Comparison of ENCODE assay signal across 13 cellular contexts in the genomic region with DNA sequence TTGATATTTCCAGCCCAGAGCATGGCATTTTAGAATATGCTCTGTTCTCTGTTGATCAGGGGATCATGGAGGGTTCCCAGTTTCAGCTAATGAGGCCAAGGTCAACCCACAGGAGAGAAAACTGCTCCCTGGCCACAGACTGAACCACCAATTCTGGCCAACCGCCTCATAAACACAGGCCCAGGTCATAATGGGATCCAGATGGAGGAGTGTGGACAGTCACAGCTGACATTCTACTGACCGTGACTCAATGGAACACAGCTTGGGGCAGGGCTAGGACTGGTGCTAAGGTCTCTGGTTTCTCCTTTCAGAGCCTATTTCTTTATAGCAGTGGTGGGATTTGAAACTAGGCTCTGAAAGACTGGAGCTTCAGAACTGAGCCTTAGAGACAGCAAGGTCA.
DNase-seq lines count a peak whose midpoint lies in the region; ATAC-seq and TF ChIP-seq lines count a peak whose summit lies in the region.
"Had no signal": no experiment of that assay in that cellular context is flagged by ENCODE, and none has a peak within 500 bp of the region (broad histone marks: within the 10 kb centered on the region; RNA-seq: fewer than 3 reads in every experiment).

No MANE protein-coding gene starts in this region.

- H3K4me1 Mint-ChIP-seq in stimulated activated effector memory CD8-positive, alpha-beta T cell treated with anti-CD3 and anti-CD28 coated beads, Interleukin-12 subunit alpha, Interleukin-12 subunit beta, amount 100 ng/mL, for 72 hours: peaks cover 14% of the 10 kb centered on the region

- H3K4me3 ChIP-seq in adrenal gland (no peak overlapping the region), heart left ventricle (no peak overlapping the region), PC-3 (ENCODE audit: low read length) (no peak overlapping the region)

- H3K27me3 ChIP-seq in adrenal gland (no peaks in the 10 kb centered on the region), heart left ventricle (no peaks in the 10 kb centered on the region), PC-3 (ENCODE audit: low read length) (no peaks in the 10 kb centered on the region)

- POLR2A ChIA-PET in PC-3 (lab: Charles Lee; ENCODE audit: unreplicated experiment): interaction anchor here (0.6 kb wide), 1 partner anchor 255 kb away, joined by 3 read pairs; no protein-coding TSS in a partner anchor

- no peak overlapping the region for H3K9ac ChIP-seq in PC-3 (ENCODE audit: low read length)

- H3K4me2 ChIP-seq in PC-3 (ENCODE audit: low read length): no peak overlapping the region

- no peak overlapping the region for H2AFZ ChIP-seq in PC-3 (ENCODE audit: low read length)

- CTCF ChIA-PET in PC-3 (lab: Charles Lee): no interaction called here

- no peak for TF ChIP-seq CTCF in adrenal gland (IDR thresholded peaks at IDR 0.05)
- TF ChIP-seq CTCF in heart left ventricle (IDR thresholded peaks at IDR 0.05): no peak
- TF ChIP-seq CTCF in PC-3 (conservative IDR thresholded peaks at IDR 0.05; ENCODE audit: low read depth, low read length): no peak

- peak in 3 of 4 donors; percentile 16 to 59 (median 26) for ATAC-seq in heart left ventricle
- no peak for ATAC-seq in stimulated activated effector memory CD8-positive, alpha-beta T cell treated with anti-CD3 and anti-CD28 coated beads, Interleukin-12 subunit alpha, Interleukin-12 subunit beta, amount 100 ng/mL, for 72 hours
- ATAC-seq in GM21825 (IDR thresholded peaks at IDR 0.05; ENCODE audit: unreplicated experiment): no peak
- no peak for ATAC-seq in PC-3
- ATAC-seq: activated CD4-positive, CD25-positive, alpha-beta regulatory T cell treated with anti-CD3 and anti-CD28 coated beads, Interleukin-2, amount 50 U/mL, for 24 hours; effector memory CD8-positive, alpha-beta T cell had no signal

- H3K9me2 ChIP-seq in PC-3 (replicated peaks; ENCODE audit: low read length): no peaks in the 10 kb centered on the region

- 33 to 55% (median 44%) methylated on average over 2 of the region's 2 CpGs for WGBS in adrenal gland, 4 donors
- WGBS in heart left ventricle, 4 donors: 64 to 75% (median 69%) methylated on average over 2 of the region's 2 CpGs

- H3K27ac ChIP-seq in adrenal gland: peak overlapping the region in 3 of 5 donors; percentile 9 to 30 (median 26)
- peak overlapping the region in 1 of 12 donors; percentile 34 for H3K27ac ChIP-seq in heart left ventricle
- H3K27ac ChIP-seq in PC-3 (ENCODE audit: low read length): no peak overlapping the region

- peak overlapping the region; percentile 6 for H3K27ac Mint-ChIP-seq in stimulated activated effector memory CD8-positive, alpha-beta T cell treated with anti-CD3 and anti-CD28 coated beads, Interleukin-12 subunit alpha, Interleukin-12 subunit beta, amount 100 ng/mL, for 72 hours

- no peaks in the 10 kb centered on the region for H3F3A ChIP-seq in PC-3 (ENCODE audit: low read length, unreplicated experiment)

- H3K36me3 ChIP-seq in adrenal gland (replicated peaks in 1 of 2) (peaks cover 0 to 2% of the 10 kb centered on the region in 2 donors), heart left ventricle (peaks cover 0 to 61% (median 19%) of the 10 kb centered on the region in 9 donors), PC-3 (ENCODE audit: low read depth, low read length) (peaks cover 44% of the 10 kb centered on the region)

- H3K9me3 Mint-ChIP-seq in stimulated activated effector memory CD8-positive, alpha-beta T cell treated with anti-CD3 and anti-CD28 coated beads, Interleukin-12 subunit alpha, Interleukin-12 subunit beta, amount 100 ng/mL, for 72 hours: no peaks in the 10 kb centered on the region
- H3K9me3 Mint-ChIP-seq: effector memory CD8-positive, alpha-beta T cell had no signal

- H3K79me2 ChIP-seq in PC-3 (ENCODE audit: low read length): peaks cover 97% of the 10 kb centered on the region

- H3K4me3 Mint-ChIP-seq in stimulated activated effector memory CD8-positive, alpha-beta T cell treated with anti-CD3 and anti-CD28 coated beads, Interleukin-12 subunit alpha, Interleukin-12 subunit beta, amount 100 ng/mL, for 72 hours: no peak overlapping the region
- H3K4me3 Mint-ChIP-seq: effector memory CD8-positive, alpha-beta T cell had no signal

- intact Hi-C loops in adrenal gland (cut with DNase I) (no loop called here), heart left ventricle (cut with DNase I) (loop anchor here in 2 of 10 donors (10.0 kb wide), 2 partner anchors 55 to 65 kb away; a partner anchor contains a TSS), PC-3 (cut with micrococcal nuclease) (no loop called here)

- BruUV-seq in PC-3 (replicated peaks; lab: Mats Ljungman, UMichigan): no TSS peak

- TF ChIP-seq POLR2A in adrenal gland (IDR thresholded peaks at IDR 0.05) (no peak), heart left ventricle (IDR thresholded peaks at IDR 0.05) (no peak)

- H3K4me1 ChIP-seq in adrenal gland (replicated peaks in 1 of 2) (peaks cover 17 to 24% of the 10 kb centered on the region in 2 donors), heart left ventricle (peaks cover 7 to 95% (median 61%) of the 10 kb centered on the region in 12 donors), PC-3 (ENCODE audit: insufficient read depth, low read length) (no peaks in the 10 kb centered on the region)
- H3K4me1 ChIP-seq: Caco-2 had no signal

- peaks cover 13% of the 10 kb centered on the region for H4K20me1 ChIP-seq in PC-3 (ENCODE audit: low read length)

- H3K9me3 ChIP-seq in adrenal gland (replicated peaks in 1 of 3) (no peaks in the 10 kb centered on the region), heart left ventricle (no peaks in the 10 kb centered on the region), PC-3 (ENCODE audit: low read length) (no peaks in the 10 kb centered on the region)
- H3K9me3 ChIP-seq: Caco-2 had no signal

- DNase-seq in ELR (ENCODE audit: low read depth) (peak; percentile 40), adrenal gland (peak in 4 of 7 donors; percentile 29 to 57 (median 50)), heart left ventricle (no peak), COR-L47 (lab: John Stamatoyannopoulos, UW) (no peak), midbrain (lab: John Stamatoyannopoulos, UW) (no peak), PC-3 (no peak)
- DNase-seq in stimulated activated effector memory CD8-positive, alpha-beta T cell treated with anti-CD3 and anti-CD28 coated beads, Interleukin-12 subunit alpha, Interleukin-12 subunit beta, amount 100 ng/mL, for 72 hours (ENCODE audit: low spot score in 2 of 2): no peak
- DNase-seq: activated T-cell treated with anti-CD3 and anti-CD28 coated beads, Interleukin-2, amount 50 U/mL, for 1 hour; Caco-2; effector memory CD8-positive, alpha-beta T cell; right cardiac atrium had no signal

- peaks cover 61% of the 10 kb centered on the region for H3K36me3 Mint-ChIP-seq in stimulated activated effector memory CD8-positive, alpha-beta T cell treated with anti-CD3 and anti-CD28 coated beads, Interleukin-12 subunit alpha, Interleukin-12 subunit beta, amount 100 ng/mL, for 72 hours

Comparison
In these comparisons a context has a peak if more than half of its experiments do, and no peak if none do; other contexts are left out.
1. DNase-seq: peak in ELR (single experiment) and adrenal gland (4 of 7); none in heart left ventricle (0 of 5), stimulated activated effector memory CD8-positive, alpha-beta T cell treated with anti-CD3 and anti-CD28 coated beads, Interleukin-12 subunit alpha, Interleukin-12 subunit beta, amount 100 ng/mL, for 72 hours (0 of 2), COR-L47 (single experiment), midbrain (single experiment) and PC-3 (single experiment).
2. ATAC-seq: peak in heart left ventricle (3 of 4); none in stimulated activated effector memory CD8-positive, alpha-beta T cell treated with anti-CD3 and anti-CD28 coated beads, Interleukin-12 subunit alpha, Interleukin-12 subunit beta, amount 100 ng/mL, for 72 hours (single experiment), GM21825 (single experiment) and PC-3 (single experiment).